26 cellular contexts compared by ENCODE assay signal in genomic region chr14:103003351-103003615, GRCh38.
"Had no signal": no experiment of that assay in that cellular context is flagged by ENCODE, and none has a peak within 500 bp of the region (broad histone marks: within the 10 kb centered on the region; RNA-seq: fewer than 3 reads in every experiment).

No MANE protein-coding gene starts in this region.

- H3K27ac Mint-ChIP-seq: activated CD4-positive, alpha-beta memory T cell treated with anti-CD3 and anti-CD28 coated beads, Interleukin-2, amount 10 ng/mL, durations not matched to agents 7 days and 5 days; activated CD4-positive, alpha-beta T cell treated with anti-CD3 and anti-CD28 coated beads, Interleukin-2, amount 10 ng/mL, durations not matched to agents 7 days and 5 days; activated naive CD4-positive, alpha-beta T cell treated with anti-CD3 and anti-CD28 coated beads, Interleukin-2, amount 10 ng/mL, durations not matched to agents 7 days and 5 days; activated naive CD4-positive, alpha-beta T cell treated with anti-CD3 and anti-CD28 coated beads, Interleukin-2, amount 50 U/mL, for 72 hours; activated naive CD8-positive, alpha-beta T cell treated with anti-CD3 and anti-CD28 coated beads, Interleukin-2, amount 10 ng/mL, durations not matched to agents 7 days and 5 days; activated T-cell treated with anti-CD3 and anti-CD28 coated beads, Interleukin-2, amount 50 U/mL, for 24 hours; activated T-cell treated with anti-CD3 and anti-CD28 coated beads, Interleukin-2, amount 50 U/mL, for 72 hours; brain had no signal

- H3K36me3 Mint-ChIP-seq: activated naive CD4-positive, alpha-beta T cell treated with anti-CD3 and anti-CD28 coated beads, Interleukin-2, amount 10 ng/mL, durations not matched to agents 7 days and 5 days; activated naive CD4-positive, alpha-beta T cell treated with anti-CD3 and anti-CD28 coated beads, Interleukin-2, amount 50 U/mL, for 72 hours; activated naive CD8-positive, alpha-beta T cell treated with anti-CD3 and anti-CD28 coated beads, Interleukin-2, amount 10 ng/mL, durations not matched to agents 7 days and 5 days had no signal

- DNase-seq: activated CD4-positive, alpha-beta memory T cell treated with anti-CD3 and anti-CD28 coated beads, Interleukin-2, amount 10 ng/mL, durations not matched to agents 7 days and 5 days; activated CD4-positive, alpha-beta T cell treated with anti-CD3 and anti-CD28 coated beads for 1 hour; activated CD4-positive, alpha-beta T cell treated with anti-CD3 and anti-CD28 coated beads for 4 hours; activated CD4-positive, alpha-beta T cell treated with anti-CD3 and anti-CD28 coated beads, Interleukin-2, amount 10 ng/mL, durations not matched to agents 7 days and 5 days; activated CD4-positive, alpha-beta T cell treated with anti-CD3 and anti-CD28 coated beads, Interleukin-2, amount 50 U/mL, for 4 hours; activated CD8-positive, alpha-beta memory T cell treated with anti-CD3 and anti-CD28 coated beads, Interleukin-2, amount 50 U/mL, for 48 hours; activated gamma-delta T cell; activated naive CD4-positive, alpha-beta T cell; activated naive CD4-positive, alpha-beta T cell treated with anti-CD3 and anti-CD28 coated beads, Interleukin-2, amount 10 ng/mL, durations not matched to agents 7 days and 5 days; activated naive CD8-positive, alpha-beta T cell treated with anti-CD3 and anti-CD28 coated beads, Interleukin-2, amount 10 ng/mL, durations not matched to agents 7 days and 5 days; activated T-cell treated with anti-CD3 and anti-CD28 coated beads for 4 hours; activated T-cell treated with anti-CD3 and anti-CD28 coated beads, Interleukin-2, amount 50 U/mL, for 24 hours; activated T-cell treated with anti-CD3 and anti-CD28 coated beads, Interleukin-2, amount 50 U/mL, for 72 hours; central memory CD4-positive, alpha-beta T cell; cerebellar nuclear complex; colonic mucosa; effector CD8-positive, alpha-beta T cell; foreskin keratinocyte; gastrocnemius medialis; T-helper 2 cell had no signal

- H3K27me3 Mint-ChIP-seq: activated CD4-positive, alpha-beta memory T cell treated with anti-CD3 and anti-CD28 coated beads, Interleukin-2, amount 10 ng/mL, durations not matched to agents 7 days and 5 days; activated CD4-positive, alpha-beta T cell treated with anti-CD3 and anti-CD28 coated beads, Interleukin-2, amount 10 ng/mL, durations not matched to agents 7 days and 5 days; activated naive CD4-positive, alpha-beta T cell treated with anti-CD3 and anti-CD28 coated beads, Interleukin-2, amount 10 ng/mL, durations not matched to agents 7 days and 5 days; activated naive CD8-positive, alpha-beta T cell treated with anti-CD3 and anti-CD28 coated beads, Interleukin-2, amount 10 ng/mL, durations not matched to agents 7 days and 5 days; activated T-cell treated with anti-CD3 and anti-CD28 coated beads, Interleukin-2, amount 50 U/mL, for 24 hours; brain had no signal

- H3K9me3 ChIP-seq: ascending aorta, breast epithelium, colonic mucosa, esophagus muscularis mucosa, gastrocnemius medialis had no signal

- H3K4me1 Mint-ChIP-seq: activated CD4-positive, alpha-beta memory T cell treated with anti-CD3 and anti-CD28 coated beads, Interleukin-2, amount 10 ng/mL, durations not matched to agents 7 days and 5 days; activated CD4-positive, alpha-beta T cell treated with anti-CD3 and anti-CD28 coated beads, Interleukin-2, amount 10 ng/mL, durations not matched to agents 7 days and 5 days; activated naive CD4-positive, alpha-beta T cell treated with anti-CD3 and anti-CD28 coated beads, Interleukin-2, amount 10 ng/mL, durations not matched to agents 7 days and 5 days; activated naive CD8-positive, alpha-beta T cell treated with anti-CD3 and anti-CD28 coated beads, Interleukin-2, amount 10 ng/mL, durations not matched to agents 7 days and 5 days; brain had no signal

- H3K4me3 ChIP-seq: ascending aorta, breast epithelium, cardiac muscle cell, colonic mucosa, esophagus muscularis mucosa, gastrocnemius medialis had no signal

- H3K9me3 Mint-ChIP-seq: activated CD4-positive, alpha-beta memory T cell treated with anti-CD3 and anti-CD28 coated beads, Interleukin-2, amount 10 ng/mL, durations not matched to agents 7 days and 5 days; activated CD4-positive, alpha-beta T cell treated with anti-CD3 and anti-CD28 coated beads, Interleukin-2, amount 10 ng/mL, durations not matched to agents 7 days and 5 days; activated naive CD4-positive, alpha-beta T cell treated with anti-CD3 and anti-CD28 coated beads, Interleukin-2, amount 10 ng/mL, durations not matched to agents 7 days and 5 days; activated naive CD4-positive, alpha-beta T cell treated with anti-CD3 and anti-CD28 coated beads, Interleukin-2, amount 50 U/mL, for 72 hours; activated naive CD8-positive, alpha-beta T cell treated with anti-CD3 and anti-CD28 coated beads, Interleukin-2, amount 10 ng/mL, durations not matched to agents 7 days and 5 days; activated T-cell treated with anti-CD3 and anti-CD28 coated beads, Interleukin-2, amount 50 U/mL, for 24 hours; activated T-cell treated with anti-CD3 and anti-CD28 coated beads, Interleukin-2, amount 50 U/mL, for 72 hours; brain had no signal

- H3K4me1 ChIP-seq: ascending aorta, breast epithelium, colonic mucosa, foreskin keratinocyte had no signal

- H3K27ac ChIP-seq: ascending aorta, breast epithelium, cardiac muscle cell, colonic mucosa, esophagus muscularis mucosa, foreskin keratinocyte, gastrocnemius medialis had no signal

- H3K4me3 Mint-ChIP-seq: activated CD4-positive, alpha-beta memory T cell treated with anti-CD3 and anti-CD28 coated beads, Interleukin-2, amount 10 ng/mL, durations not matched to agents 7 days and 5 days; activated CD4-positive, alpha-beta T cell treated with anti-CD3 and anti-CD28 coated beads, Interleukin-2, amount 10 ng/mL, durations not matched to agents 7 days and 5 days; activated naive CD4-positive, alpha-beta T cell treated with anti-CD3 and anti-CD28 coated beads, Interleukin-2, amount 10 ng/mL, durations not matched to agents 7 days and 5 days; activated naive CD8-positive, alpha-beta T cell treated with anti-CD3 and anti-CD28 coated beads, Interleukin-2, amount 10 ng/mL, durations not matched to agents 7 days and 5 days; activated T-cell treated with anti-CD3 and anti-CD28 coated beads, Interleukin-2, amount 50 U/mL, for 24 hours; activated T-cell treated with anti-CD3 and anti-CD28 coated beads, Interleukin-2, amount 50 U/mL, for 72 hours; brain had no signal

- H3K27me3 ChIP-seq: ascending aorta, breast epithelium, cardiac muscle cell, colonic mucosa, esophagus muscularis mucosa, foreskin keratinocyte, gastrocnemius medialis had no signal
